ENCODE assay signal across 1 cellular context in genomic region chr16:29899516-29900101, GRCh38.
TF ChIP-seq lines count a peak whose summit lies in the region.

Gene SEZ6L2 (minus strand): TSS chr16:29899550. CDS start chr16:29899019, 531 bp downstream.

TF ChIP-seq in HepG2, 621 proteins besides CTCF, POLR2A, EP300 and RAD21 (continued from another document and continues in another):
- TF ChIP-seq, protein P1, sequence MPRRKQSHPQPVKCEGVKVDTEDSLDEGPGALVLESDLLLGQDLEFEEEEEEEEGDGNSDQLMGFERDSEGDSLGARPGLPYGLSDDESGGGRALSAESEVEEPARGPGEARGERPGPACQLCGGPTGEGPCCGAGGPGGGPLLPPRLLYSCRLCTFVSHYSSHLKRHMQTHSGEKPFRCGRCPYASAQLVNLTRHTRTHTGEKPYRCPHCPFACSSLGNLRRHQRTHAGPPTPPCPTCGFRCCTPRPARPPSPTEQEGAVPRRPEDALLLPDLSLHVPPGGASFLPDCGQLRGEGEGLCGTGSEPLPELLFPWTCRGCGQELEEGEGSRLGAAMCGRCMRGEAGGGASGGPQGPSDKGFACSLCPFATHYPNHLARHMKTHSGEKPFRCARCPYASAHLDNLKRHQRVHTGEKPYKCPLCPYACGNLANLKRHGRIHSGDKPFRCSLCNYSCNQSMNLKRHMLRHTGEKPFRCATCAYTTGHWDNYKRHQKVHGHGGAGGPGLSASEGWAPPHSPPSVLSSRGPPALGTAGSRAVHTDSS (CRISPR knock-in tag; conservative IDR thresholded peaks at IDR 0.05) = no peak
- 0 out of 2 replicates have a peak, but pooled peaks have one; percentile 47 for TF ChIP-seq ZNF317 (CRISPR knock-in tag; IDR thresholded peaks at IDR 0.05)
- peak; percentile 88; the same call in 1 of the 2 replicates for TF ChIP-seq ZFP90 (CRISPR knock-in tag; IDR thresholded peaks at IDR 0.05; ENCODE audit: borderline replicate concordance)
- TF ChIP-seq ZNF569 (CRISPR knock-in tag; IDR thresholded peaks at IDR 0.05; ENCODE audit: borderline replicate concordance) = no peak
- TF ChIP-seq HOXA7 (CRISPR knock-in tag; IDR thresholded peaks at IDR 0.05) = no peak; the same call in 1 of the 2 replicates
- TF ChIP-seq BATF2 (CRISPR knock-in tag; IDR thresholded peaks at IDR 0.05) = no peak; the same call in 1 of the 2 replicates
- peak; percentile 53; the same call in 1 of the 2 replicates for TF ChIP-seq TP53 (CRISPR knock-in tag; conservative IDR thresholded peaks at IDR 0.05)
- no peak for TF ChIP-seq KDM5B (CRISPR knock-in tag; IDR thresholded peaks at IDR 0.05; ENCODE audit: borderline replicate concordance)
- TF ChIP-seq ZNF703 (CRISPR knock-in tag; IDR thresholded peaks at IDR 0.05; ENCODE audit: borderline replicate concordance) = no peak; the same call in 1 of the 2 replicates
- no peak for TF ChIP-seq KDM3A (CRISPR knock-in tag; IDR thresholded peaks at IDR 0.05; ENCODE audit: low read depth)
- peak; percentile 25 for TF ChIP-seq ZNF407 (CRISPR knock-in tag; IDR thresholded peaks at IDR 0.05; ENCODE audit: not compliant biosample characterization)
- no peak for TF ChIP-seq ATF5 (CRISPR knock-in tag; IDR thresholded peaks at IDR 0.05; ENCODE audit: low read depth)
- TF ChIP-seq MYNN (CRISPR knock-in tag; IDR thresholded peaks at IDR 0.05; ENCODE audit: low read depth) = peak; percentile 90; the same call in 1 of the 2 replicates
- TF ChIP-seq ZNF777 (CRISPR knock-in tag; IDR thresholded peaks at IDR 0.05) = no peak; the same call in 1 of the 2 replicates
- TF ChIP-seq IKZF1 (IDR thresholded peaks at IDR 0.05) = no peak
- peak; percentile 41; the same call in 1 of the 2 replicates for TF ChIP-seq BCL6 (CRISPR knock-in tag; IDR thresholded peaks at IDR 0.05)
- TF ChIP-seq SP1 (IDR thresholded peaks at IDR 0.05) = no peak
- no peak; the same call in 1 of the 2 replicates for TF ChIP-seq SP1 (CRISPR knock-in tag; IDR thresholded peaks at IDR 0.05)
- no peak for TF ChIP-seq SP5 (CRISPR knock-in tag; IDR thresholded peaks at IDR 0.05; ENCODE audit: borderline replicate concordance, low read depth)
- TF ChIP-seq NAIF1 (CRISPR knock-in tag; IDR thresholded peaks at IDR 0.05; ENCODE audit: borderline replicate concordance) = no peak; the same call in 1 of the 2 replicates
- TF ChIP-seq SMAD3 (CRISPR knock-in tag; IDR thresholded peaks at IDR 0.05) = 0 out of 2 replicates have a peak, but pooled peaks have one; percentile 92
- TF ChIP-seq TEAD2 (CRISPR knock-in tag; IDR thresholded peaks at IDR 0.05) = peak; percentile 89; the same call in 1 of the 2 replicates
- TF ChIP-seq, protein P2, sequence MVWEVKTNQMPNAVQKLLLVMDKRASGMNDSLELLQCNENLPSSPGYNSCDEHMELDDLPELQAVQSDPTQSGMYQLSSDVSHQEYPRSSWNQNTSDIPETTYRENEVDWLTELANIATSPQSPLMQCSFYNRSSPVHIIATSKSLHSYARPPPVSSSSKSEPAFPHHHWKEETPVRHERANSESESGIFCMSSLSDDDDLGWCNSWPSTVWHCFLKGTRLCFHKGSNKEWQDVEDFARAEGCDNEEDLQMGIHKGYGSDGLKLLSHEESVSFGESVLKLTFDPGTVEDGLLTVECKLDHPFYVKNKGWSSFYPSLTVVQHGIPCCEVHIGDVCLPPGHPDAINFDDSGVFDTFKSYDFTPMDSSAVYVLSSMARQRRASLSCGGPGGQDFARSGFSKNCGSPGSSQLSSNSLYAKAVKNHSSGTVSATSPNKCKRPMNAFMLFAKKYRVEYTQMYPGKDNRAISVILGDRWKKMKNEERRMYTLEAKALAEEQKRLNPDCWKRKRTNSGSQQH (CRISPR knock-in tag; IDR thresholded peaks at IDR 0.05; ENCODE audit: low read depth) = peak; percentile 60; the same call in 1 of the 2 replicates
- peak; percentile 36; the same call in 1 of the 2 replicates for TF ChIP-seq SNAI1 (CRISPR knock-in tag; IDR thresholded peaks at IDR 0.05; ENCODE audit: borderline replicate concordance)
- TF ChIP-seq NFKBIZ (CRISPR knock-in tag; IDR thresholded peaks at IDR 0.05) = peak; percentile 58; the same call in 1 of the 2 replicates
- TF ChIP-seq ZNF782 (CRISPR knock-in tag; IDR thresholded peaks at IDR 0.05; ENCODE audit: borderline replicate concordance) = 0 out of 2 replicates have a peak, but pooled peaks have one; percentile 17
- TF ChIP-seq, protein P3, sequence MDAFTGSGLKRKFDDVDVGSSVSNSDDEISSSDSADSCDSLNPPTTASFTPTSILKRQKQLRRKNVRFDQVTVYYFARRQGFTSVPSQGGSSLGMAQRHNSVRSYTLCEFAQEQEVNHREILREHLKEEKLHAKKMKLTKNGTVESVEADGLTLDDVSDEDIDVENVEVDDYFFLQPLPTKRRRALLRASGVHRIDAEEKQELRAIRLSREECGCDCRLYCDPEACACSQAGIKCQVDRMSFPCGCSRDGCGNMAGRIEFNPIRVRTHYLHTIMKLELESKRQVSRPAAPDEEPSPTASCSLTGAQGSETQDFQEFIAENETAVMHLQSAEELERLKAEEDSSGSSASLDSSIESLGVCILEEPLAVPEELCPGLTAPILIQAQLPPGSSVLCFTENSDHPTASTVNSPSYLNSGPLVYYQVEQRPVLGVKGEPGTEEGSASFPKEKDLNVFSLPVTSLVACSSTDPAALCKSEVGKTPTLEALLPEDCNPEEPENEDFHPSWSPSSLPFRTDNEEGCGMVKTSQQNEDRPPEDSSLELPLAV (CRISPR knock-in tag; conservative IDR thresholded peaks at IDR 0.05; ENCODE audit: low read depth) = no peak
- TF ChIP-seq CBX2 (IDR thresholded peaks at IDR 0.05; ENCODE audit: low read depth, low read length) = no peak
- TF ChIP-seq CBX2 (CRISPR knock-in tag; IDR thresholded peaks at IDR 0.05; ENCODE audit: low read depth) = no peak
- peak; percentile 93 for TF ChIP-seq AKNA (CRISPR knock-in tag; IDR thresholded peaks at IDR 0.05; ENCODE audit: borderline replicate concordance)
- TF ChIP-seq, protein P4, sequence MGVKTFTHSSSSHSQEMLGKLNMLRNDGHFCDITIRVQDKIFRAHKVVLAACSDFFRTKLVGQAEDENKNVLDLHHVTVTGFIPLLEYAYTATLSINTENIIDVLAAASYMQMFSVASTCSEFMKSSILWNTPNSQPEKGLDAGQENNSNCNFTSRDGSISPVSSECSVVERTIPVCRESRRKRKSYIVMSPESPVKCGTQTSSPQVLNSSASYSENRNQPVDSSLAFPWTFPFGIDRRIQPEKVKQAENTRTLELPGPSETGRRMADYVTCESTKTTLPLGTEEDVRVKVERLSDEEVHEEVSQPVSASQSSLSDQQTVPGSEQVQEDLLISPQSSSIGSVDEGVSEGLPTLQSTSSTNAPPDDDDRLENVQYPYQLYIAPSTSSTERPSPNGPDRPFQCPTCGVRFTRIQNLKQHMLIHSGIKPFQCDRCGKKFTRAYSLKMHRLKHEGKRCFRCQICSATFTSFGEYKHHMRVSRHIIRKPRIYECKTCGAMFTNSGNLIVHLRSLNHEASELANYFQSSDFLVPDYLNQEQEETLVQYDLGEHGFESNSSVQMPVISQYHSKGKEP (CRISPR knock-in tag; IDR thresholded peaks at IDR 0.05) = peak; percentile 97; the same call in 1 of the 2 replicates
